ENCODE assay signal across 11 cellular contexts in genomic region chr14:37924622-37925021, GRCh38.
DNase-seq lines count a peak whose midpoint lies in the region; ATAC-seq and TF ChIP-seq lines count a peak whose summit lies in the region.
"Had no signal": no experiment of that assay in that cellular context is flagged by ENCODE, and none has a peak within 500 bp of the region (broad histone marks: within the 10 kb centered on the region; RNA-seq: fewer than 3 reads in every experiment).

No MANE protein-coding gene starts in this region.

- peak; percentile 29 for TF ChIP-seq CTCF in C4-2B (conservative IDR thresholded peaks at IDR 0.05)
- TF ChIP-seq CTCF in HFFc6 (IDR thresholded peaks at IDR 0.05), result peak; percentile 39
- TF ChIP-seq CTCF in endothelial cell (IDR thresholded peaks at IDR 0.05; ENCODE audit: unreplicated experiment), result peak; percentile 54
- TF ChIP-seq CTCF in retinal pigment epithelial cell (conservative IDR thresholded peaks at IDR 0.05; ENCODE audit: low read depth, low read length), result peak; percentile 3
- no peak for TF ChIP-seq CTCF in upper lobe of right lung (IDR thresholded peaks at IDR 0.05)

- no peak overlapping the region for H3K4me3 ChIP-seq in retinal pigment epithelial cell (ENCODE audit: low read length)
- H3K4me3 ChIP-seq in upper lobe of right lung, result no peak overlapping the region

- H3K36me3 ChIP-seq in upper lobe of right lung, result no peaks in the 10 kb centered on the region

- no peak overlapping the region for H3K4me3 Mint-ChIP-seq in HFFc6
- no peak overlapping the region for H3K4me3 Mint-ChIP-seq in endothelial cell (ENCODE audit: unreplicated experiment)
- H3K4me3 Mint-ChIP-seq: B cell; CD14-positive monocyte; CD8-positive, alpha-beta T cell had no signal

- H3K27ac Mint-ChIP-seq in HFFc6 (no peak overlapping the region), endothelial cell (ENCODE audit: unreplicated experiment) (no peak overlapping the region)
- H3K27ac Mint-ChIP-seq: B cell; CD14-positive monocyte; CD8-positive, alpha-beta T cell had no signal

- no peaks in the 10 kb centered on the region for H3K27me3 Mint-ChIP-seq in HFFc6 (ENCODE audit: insufficient read depth)
- no peaks in the 10 kb centered on the region for H3K27me3 Mint-ChIP-seq in endothelial cell (ENCODE audit: unreplicated experiment)
- H3K27me3 Mint-ChIP-seq: B cell had no signal

- H3K9me3 ChIP-seq in upper lobe of right lung, result no peaks in the 10 kb centered on the region

- peaks cover 17% of the 10 kb centered on the region for H3K4me1 Mint-ChIP-seq in HFFc6 (ENCODE audit: low read depth)
- H3K4me1 Mint-ChIP-seq in endothelial cell (ENCODE audit: unreplicated experiment), result no peaks in the 10 kb centered on the region
- H3K4me1 Mint-ChIP-seq: B cell, CD14-positive monocyte had no signal

- H3K36me3 Mint-ChIP-seq in HFFc6 (ENCODE audit: low read depth) (peaks cover 11% of the 10 kb centered on the region), endothelial cell (ENCODE audit: low read depth, unreplicated experiment) (no peaks in the 10 kb centered on the region)
- H3K36me3 Mint-ChIP-seq: CD14-positive monocyte; CD8-positive, alpha-beta T cell had no signal

- no peak for ATAC-seq in upper lobe of right lung
- no peak for ATAC-seq in stimulated activated naive CD8-positive, alpha-beta T cell treated with anti-CD3 and anti-CD28 coated beads, Interleukin-15, Interleukin-2, amounts not matched to agents 100 U/mL and 50 U/mL, for 24 hours
- ATAC-seq: CD8-positive, alpha-beta T cell had no signal

- DNase-seq in HFFc6, result no peak
- no peak for DNase-seq in endothelial cell (ENCODE audit: low spot score)
- DNase-seq in retinal pigment epithelial cell (ENCODE audit: low read depth), result no peak
- DNase-seq in activated gamma-delta T cell treated with Interleukin-2 at 50 U/mL for 16 hours, result no peak
- no peak for DNase-seq in upper lobe of right lung
- no peak for DNase-seq in stimulated activated naive CD8-positive, alpha-beta T cell treated with anti-CD3 and anti-CD28 coated beads, Interleukin-15, Interleukin-2, amounts not matched to agents 100 U/mL and 50 U/mL, for 24 hours
- DNase-seq: CD8-positive, alpha-beta T cell; COR-L47 had no signal

- no peaks in the 10 kb centered on the region for H3K4me1 ChIP-seq in upper lobe of right lung

- intact Hi-C loops in upper lobe of right lung (cut with DNase I), result no loop called here

- no peaks in the 10 kb centered on the region for H3K27me3 ChIP-seq in upper lobe of right lung

- H3K27ac ChIP-seq in C4-2B, result no peak overlapping the region
- no peak overlapping the region for H3K27ac ChIP-seq in upper lobe of right lung

- H3K9me3 Mint-ChIP-seq in HFFc6 (peaks cover 6% of the 10 kb centered on the region; the same call in 1 of the 2 replicates), endothelial cell (ENCODE audit: unreplicated experiment) (no peaks in the 10 kb centered on the region)
- H3K9me3 Mint-ChIP-seq: CD8-positive, alpha-beta T cell had no signal
